ENCODE assay signal across 1 cellular context in the genomic region with DNA sequence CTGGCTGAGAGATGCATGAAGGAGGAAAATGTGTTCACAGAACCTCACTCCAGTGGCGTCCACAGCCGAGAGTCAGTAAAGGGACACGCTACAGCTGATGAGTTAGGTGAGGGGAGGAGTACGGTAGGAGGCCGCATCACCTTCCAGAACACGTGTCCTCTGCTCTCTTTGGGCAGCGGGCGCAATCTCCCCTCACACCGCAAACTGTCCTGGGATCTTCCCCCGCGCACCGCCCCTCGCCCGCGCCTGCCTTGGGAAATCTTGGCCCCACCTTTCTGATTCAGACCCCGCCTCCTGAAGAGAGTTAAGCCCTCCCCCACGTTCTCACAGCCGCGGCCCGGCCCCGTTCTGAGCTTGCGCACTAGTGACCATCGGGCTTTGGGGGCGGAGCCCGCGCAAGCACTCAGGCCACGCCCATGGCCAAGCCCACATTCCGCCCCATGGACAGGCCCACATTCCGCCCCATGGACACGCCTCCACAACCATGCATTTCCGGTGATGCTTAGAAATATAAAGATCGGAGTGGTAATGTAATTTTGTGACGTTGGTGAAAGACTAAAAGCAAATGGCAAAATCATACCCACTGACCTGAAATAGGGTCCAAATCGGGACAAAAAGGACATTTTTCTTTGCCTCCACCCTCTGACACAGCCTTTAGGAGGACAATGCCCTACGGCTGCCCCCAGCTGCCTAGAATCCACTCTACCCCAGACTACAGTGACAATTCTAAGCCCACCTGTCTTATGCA.
A peak's percentile ranks its signal among the peaks of the same experiment; 100 is the strongest.
TF ChIP-seq lines count a peak whose summit lies in the region.

No MANE protein-coding gene starts in this region.

TF ChIP-seq in K562, 482 proteins besides CTCF, POLR2A, EP300 and RAD21 (continued from another document and continues in another):
- TF ChIP-seq, protein P1, sequence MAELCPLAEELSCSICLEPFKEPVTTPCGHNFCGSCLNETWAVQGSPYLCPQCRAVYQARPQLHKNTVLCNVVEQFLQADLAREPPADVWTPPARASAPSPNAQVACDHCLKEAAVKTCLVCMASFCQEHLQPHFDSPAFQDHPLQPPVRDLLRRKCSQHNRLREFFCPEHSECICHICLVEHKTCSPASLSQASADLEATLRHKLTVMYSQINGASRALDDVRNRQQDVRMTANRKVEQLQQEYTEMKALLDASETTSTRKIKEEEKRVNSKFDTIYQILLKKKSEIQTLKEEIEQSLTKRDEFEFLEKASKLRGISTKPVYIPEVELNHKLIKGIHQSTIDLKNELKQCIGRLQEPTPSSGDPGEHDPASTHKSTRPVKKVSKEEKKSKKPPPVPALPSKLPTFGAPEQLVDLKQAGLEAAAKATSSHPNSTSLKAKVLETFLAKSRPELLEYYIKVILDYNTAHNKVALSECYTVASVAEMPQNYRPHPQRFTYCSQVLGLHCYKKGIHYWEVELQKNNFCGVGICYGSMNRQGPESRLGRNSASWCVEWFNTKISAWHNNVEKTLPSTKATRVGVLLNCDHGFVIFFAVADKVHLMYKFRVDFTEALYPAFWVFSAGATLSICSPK (IDR thresholded peaks at IDR 0.05; ENCODE audit: borderline replicate concordance): no peak
- TF ChIP-seq, protein P2, sequence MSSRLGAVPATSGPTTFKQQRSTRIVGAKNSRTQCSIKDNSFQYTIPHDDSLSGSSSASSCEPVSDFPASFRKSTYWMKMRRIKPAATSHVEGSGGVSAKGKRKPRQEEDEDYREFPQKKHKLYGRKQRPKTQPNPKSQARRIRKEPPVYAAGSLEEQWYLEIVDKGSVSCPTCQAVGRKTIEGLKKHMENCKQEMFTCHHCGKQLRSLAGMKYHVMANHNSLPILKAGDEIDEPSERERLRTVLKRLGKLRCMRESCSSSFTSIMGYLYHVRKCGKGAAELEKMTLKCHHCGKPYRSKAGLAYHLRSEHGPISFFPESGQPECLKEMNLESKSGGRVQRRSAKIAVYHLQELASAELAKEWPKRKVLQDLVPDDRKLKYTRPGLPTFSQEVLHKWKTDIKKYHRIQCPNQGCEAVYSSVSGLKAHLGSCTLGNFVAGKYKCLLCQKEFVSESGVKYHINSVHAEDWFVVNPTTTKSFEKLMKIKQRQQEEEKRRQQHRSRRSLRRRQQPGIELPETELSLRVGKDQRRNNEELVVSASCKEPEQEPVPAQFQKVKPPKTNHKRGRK (tag; IDR thresholded peaks at IDR 0.05): no peak
- TF ChIP-seq, protein P3, sequence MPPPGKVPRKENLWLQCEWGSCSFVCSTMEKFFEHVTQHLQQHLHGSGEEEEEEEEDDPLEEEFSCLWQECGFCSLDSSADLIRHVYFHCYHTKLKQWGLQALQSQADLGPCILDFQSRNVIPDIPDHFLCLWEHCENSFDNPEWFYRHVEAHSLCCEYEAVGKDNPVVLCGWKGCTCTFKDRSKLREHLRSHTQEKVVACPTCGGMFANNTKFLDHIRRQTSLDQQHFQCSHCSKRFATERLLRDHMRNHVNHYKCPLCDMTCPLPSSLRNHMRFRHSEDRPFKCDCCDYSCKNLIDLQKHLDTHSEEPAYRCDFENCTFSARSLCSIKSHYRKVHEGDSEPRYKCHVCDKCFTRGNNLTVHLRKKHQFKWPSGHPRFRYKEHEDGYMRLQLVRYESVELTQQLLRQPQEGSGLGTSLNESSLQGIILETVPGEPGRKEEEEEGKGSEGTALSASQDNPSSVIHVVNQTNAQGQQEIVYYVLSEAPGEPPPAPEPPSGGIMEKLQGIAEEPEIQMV (tag; conservative IDR thresholded peaks at IDR 0.05; ENCODE audit: low read depth): no peak
- TF ChIP-seq, protein P4, sequence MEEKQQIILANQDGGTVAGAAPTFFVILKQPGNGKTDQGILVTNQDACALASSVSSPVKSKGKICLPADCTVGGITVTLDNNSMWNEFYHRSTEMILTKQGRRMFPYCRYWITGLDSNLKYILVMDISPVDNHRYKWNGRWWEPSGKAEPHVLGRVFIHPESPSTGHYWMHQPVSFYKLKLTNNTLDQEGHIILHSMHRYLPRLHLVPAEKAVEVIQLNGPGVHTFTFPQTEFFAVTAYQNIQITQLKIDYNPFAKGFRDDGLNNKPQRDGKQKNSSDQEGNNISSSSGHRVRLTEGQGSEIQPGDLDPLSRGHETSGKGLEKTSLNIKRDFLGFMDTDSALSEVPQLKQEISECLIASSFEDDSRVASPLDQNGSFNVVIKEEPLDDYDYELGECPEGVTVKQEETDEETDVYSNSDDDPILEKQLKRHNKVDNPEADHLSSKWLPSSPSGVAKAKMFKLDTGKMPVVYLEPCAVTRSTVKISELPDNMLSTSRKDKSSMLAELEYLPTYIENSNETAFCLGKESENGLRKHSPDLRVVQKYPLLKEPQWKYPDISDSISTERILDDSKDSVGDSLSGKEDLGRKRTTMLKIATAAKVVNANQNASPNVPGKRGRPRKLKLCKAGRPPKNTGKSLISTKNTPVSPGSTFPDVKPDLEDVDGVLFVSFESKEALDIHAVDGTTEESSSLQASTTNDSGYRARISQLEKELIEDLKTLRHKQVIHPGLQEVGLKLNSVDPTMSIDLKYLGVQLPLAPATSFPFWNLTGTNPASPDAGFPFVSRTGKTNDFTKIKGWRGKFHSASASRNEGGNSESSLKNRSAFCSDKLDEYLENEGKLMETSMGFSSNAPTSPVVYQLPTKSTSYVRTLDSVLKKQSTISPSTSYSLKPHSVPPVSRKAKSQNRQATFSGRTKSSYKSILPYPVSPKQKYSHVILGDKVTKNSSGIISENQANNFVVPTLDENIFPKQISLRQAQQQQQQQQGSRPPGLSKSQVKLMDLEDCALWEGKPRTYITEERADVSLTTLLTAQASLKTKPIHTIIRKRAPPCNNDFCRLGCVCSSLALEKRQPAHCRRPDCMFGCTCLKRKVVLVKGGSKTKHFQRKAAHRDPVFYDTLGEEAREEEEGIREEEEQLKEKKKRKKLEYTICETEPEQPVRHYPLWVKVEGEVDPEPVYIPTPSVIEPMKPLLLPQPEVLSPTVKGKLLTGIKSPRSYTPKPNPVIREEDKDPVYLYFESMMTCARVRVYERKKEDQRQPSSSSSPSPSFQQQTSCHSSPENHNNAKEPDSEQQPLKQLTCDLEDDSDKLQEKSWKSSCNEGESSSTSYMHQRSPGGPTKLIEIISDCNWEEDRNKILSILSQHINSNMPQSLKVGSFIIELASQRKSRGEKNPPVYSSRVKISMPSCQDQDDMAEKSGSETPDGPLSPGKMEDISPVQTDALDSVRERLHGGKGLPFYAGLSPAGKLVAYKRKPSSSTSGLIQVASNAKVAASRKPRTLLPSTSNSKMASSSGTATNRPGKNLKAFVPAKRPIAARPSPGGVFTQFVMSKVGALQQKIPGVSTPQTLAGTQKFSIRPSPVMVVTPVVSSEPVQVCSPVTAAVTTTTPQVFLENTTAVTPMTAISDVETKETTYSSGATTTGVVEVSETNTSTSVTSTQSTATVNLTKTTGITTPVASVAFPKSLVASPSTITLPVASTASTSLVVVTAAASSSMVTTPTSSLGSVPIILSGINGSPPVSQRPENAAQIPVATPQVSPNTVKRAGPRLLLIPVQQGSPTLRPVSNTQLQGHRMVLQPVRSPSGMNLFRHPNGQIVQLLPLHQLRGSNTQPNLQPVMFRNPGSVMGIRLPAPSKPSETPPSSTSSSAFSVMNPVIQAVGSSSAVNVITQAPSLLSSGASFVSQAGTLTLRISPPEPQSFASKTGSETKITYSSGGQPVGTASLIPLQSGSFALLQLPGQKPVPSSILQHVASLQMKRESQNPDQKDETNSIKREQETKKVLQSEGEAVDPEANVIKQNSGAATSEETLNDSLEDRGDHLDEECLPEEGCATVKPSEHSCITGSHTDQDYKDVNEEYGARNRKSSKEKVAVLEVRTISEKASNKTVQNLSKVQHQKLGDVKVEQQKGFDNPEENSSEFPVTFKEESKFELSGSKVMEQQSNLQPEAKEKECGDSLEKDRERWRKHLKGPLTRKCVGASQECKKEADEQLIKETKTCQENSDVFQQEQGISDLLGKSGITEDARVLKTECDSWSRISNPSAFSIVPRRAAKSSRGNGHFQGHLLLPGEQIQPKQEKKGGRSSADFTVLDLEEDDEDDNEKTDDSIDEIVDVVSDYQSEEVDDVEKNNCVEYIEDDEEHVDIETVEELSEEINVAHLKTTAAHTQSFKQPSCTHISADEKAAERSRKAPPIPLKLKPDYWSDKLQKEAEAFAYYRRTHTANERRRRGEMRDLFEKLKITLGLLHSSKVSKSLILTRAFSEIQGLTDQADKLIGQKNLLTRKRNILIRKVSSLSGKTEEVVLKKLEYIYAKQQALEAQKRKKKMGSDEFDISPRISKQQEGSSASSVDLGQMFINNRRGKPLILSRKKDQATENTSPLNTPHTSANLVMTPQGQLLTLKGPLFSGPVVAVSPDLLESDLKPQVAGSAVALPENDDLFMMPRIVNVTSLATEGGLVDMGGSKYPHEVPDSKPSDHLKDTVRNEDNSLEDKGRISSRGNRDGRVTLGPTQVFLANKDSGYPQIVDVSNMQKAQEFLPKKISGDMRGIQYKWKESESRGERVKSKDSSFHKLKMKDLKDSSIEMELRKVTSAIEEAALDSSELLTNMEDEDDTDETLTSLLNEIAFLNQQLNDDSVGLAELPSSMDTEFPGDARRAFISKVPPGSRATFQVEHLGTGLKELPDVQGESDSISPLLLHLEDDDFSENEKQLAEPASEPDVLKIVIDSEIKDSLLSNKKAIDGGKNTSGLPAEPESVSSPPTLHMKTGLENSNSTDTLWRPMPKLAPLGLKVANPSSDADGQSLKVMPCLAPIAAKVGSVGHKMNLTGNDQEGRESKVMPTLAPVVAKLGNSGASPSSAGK (IDR thresholded peaks at IDR 0.05): no peak
- TF ChIP-seq, protein P5, sequence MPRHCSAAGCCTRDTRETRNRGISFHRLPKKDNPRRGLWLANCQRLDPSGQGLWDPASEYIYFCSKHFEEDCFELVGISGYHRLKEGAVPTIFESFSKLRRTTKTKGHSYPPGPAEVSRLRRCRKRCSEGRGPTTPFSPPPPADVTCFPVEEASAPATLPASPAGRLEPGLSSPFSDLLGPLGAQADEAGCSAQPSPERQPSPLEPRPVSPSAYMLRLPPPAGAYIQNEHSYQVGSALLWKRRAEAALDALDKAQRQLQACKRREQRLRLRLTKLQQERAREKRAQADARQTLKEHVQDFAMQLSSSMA (CRISPR knock-in tag; IDR thresholded peaks at IDR 0.05): no peak
- TF ChIP-seq ETS2 (tag; IDR thresholded peaks at IDR 0.05; ENCODE audit: borderline replicate concordance, poor library complexity, severe bottlenecking) (no peak), ZNF146 (CRISPR knock-in tag; IDR thresholded peaks at IDR 0.05; ENCODE audit: unreplicated experiment) (no peak), MXI1 (IDR thresholded peaks at IDR 0.05; ENCODE audit: low read depth, low read length) (no peak), NFXL1 (CRISPR knock-in tag; IDR thresholded peaks at IDR 0.05) (no peak), KLF16 (IDR thresholded peaks at IDR 0.05) (no peak), RB1 (IDR thresholded peaks at IDR 0.05; ENCODE audit: low read depth) (no peak), CREB1 (IDR thresholded peaks at IDR 0.05) (no peak), CREB1 (CRISPR knock-in tag; IDR thresholded peaks at IDR 0.05) (0 out of 2 replicates have a peak, but pooled peaks have one; percentile 36), NFIX (CRISPR knock-in tag; IDR thresholded peaks at IDR 0.05; ENCODE audit: low read depth) (no peak)
- TF ChIP-seq, protein P6, sequence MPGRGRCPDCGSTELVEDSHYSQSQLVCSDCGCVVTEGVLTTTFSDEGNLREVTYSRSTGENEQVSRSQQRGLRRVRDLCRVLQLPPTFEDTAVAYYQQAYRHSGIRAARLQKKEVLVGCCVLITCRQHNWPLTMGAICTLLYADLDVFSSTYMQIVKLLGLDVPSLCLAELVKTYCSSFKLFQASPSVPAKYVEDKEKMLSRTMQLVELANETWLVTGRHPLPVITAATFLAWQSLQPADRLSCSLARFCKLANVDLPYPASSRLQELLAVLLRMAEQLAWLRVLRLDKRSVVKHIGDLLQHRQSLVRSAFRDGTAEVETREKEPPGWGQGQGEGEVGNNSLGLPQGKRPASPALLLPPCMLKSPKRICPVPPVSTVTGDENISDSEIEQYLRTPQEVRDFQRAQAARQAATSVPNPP (IDR thresholded peaks at IDR 0.05; ENCODE audit: borderline replicate concordance, insufficient read depth, insufficient read length): no peak
- TF ChIP-seq, protein P7, sequence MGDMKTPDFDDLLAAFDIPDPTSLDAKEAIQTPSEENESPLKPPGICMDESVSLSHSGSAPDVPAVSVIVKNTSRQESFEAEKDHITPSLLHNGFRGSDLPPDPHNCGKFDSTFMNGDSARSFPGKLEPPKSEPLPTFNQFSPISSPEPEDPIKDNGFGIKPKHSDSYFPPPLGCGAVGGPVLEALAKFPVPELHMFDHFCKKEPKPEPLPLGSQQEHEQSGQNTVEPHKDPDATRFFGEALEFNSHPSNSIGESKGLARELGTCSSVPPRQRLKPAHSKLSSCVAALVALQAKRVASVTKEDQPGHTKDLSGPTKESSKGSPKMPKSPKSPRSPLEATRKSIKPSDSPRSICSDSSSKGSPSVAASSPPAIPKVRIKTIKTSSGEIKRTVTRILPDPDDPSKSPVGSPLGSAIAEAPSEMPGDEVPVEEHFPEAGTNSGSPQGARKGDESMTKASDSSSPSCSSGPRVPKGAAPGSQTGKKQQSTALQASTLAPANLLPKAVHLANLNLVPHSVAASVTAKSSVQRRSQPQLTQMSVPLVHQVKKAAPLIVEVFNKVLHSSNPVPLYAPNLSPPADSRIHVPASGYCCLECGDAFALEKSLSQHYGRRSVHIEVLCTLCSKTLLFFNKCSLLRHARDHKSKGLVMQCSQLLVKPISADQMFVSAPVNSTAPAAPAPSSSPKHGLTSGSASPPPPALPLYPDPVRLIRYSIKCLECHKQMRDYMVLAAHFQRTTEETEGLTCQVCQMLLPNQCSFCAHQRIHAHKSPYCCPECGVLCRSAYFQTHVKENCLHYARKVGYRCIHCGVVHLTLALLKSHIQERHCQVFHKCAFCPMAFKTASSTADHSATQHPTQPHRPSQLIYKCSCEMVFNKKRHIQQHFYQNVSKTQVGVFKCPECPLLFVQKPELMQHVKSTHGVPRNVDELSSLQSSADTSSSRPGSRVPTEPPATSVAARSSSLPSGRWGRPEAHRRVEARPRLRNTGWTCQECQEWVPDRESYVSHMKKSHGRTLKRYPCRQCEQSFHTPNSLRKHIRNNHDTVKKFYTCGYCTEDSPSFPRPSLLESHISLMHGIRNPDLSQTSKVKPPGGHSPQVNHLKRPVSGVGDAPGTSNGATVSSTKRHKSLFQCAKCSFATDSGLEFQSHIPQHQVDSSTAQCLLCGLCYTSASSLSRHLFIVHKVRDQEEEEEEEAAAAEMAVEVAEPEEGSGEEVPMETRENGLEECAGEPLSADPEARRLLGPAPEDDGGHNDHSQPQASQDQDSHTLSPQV (IDR thresholded peaks at IDR 0.05): no peak
- TF ChIP-seq, protein P8, sequence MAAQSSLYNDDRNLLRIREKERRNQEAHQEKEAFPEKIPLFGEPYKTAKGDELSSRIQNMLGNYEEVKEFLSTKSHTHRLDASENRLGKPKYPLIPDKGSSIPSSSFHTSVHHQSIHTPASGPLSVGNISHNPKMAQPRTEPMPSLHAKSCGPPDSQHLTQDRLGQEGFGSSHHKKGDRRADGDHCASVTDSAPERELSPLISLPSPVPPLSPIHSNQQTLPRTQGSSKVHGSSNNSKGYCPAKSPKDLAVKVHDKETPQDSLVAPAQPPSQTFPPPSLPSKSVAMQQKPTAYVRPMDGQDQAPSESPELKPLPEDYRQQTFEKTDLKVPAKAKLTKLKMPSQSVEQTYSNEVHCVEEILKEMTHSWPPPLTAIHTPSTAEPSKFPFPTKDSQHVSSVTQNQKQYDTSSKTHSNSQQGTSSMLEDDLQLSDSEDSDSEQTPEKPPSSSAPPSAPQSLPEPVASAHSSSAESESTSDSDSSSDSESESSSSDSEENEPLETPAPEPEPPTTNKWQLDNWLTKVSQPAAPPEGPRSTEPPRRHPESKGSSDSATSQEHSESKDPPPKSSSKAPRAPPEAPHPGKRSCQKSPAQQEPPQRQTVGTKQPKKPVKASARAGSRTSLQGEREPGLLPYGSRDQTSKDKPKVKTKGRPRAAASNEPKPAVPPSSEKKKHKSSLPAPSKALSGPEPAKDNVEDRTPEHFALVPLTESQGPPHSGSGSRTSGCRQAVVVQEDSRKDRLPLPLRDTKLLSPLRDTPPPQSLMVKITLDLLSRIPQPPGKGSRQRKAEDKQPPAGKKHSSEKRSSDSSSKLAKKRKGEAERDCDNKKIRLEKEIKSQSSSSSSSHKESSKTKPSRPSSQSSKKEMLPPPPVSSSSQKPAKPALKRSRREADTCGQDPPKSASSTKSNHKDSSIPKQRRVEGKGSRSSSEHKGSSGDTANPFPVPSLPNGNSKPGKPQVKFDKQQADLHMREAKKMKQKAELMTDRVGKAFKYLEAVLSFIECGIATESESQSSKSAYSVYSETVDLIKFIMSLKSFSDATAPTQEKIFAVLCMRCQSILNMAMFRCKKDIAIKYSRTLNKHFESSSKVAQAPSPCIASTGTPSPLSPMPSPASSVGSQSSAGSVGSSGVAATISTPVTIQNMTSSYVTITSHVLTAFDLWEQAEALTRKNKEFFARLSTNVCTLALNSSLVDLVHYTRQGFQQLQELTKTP (IDR thresholded peaks at IDR 0.05; ENCODE audit: low read depth in 1 of 2, partially characterized antibody in 2 of 2): no peak
